Comparison of ENCODE assay signal across 12 cellular contexts in genomic region chr6:78615430-78615904, GRCh38.
A peak's percentile ranks its signal among the peaks of the same experiment; 100 is the strongest.
DNase-seq lines count a peak whose midpoint lies in the region; ATAC-seq and TF ChIP-seq lines count a peak whose summit lies in the region.
"Had no signal": no experiment of that assay in that cellular context is flagged by ENCODE, and none has a peak within 500 bp of the region (broad histone marks: within the 10 kb centered on the region; RNA-seq: fewer than 3 reads in every experiment).

No MANE protein-coding gene starts in this region.

- H3K36me3 ChIP-seq in brain microvascular endothelial cell (replicated peaks) = no peaks in the 10 kb centered on the region
- H3K36me3 ChIP-seq: right lobe of liver had no signal

- H3K4me3 ChIP-seq in brain microvascular endothelial cell (ENCODE audit: low read depth, low read length) = no peak overlapping the region
- H3K4me3 ChIP-seq: right lobe of liver had no signal

- ATAC-seq in GM19025 (IDR thresholded peaks at IDR 0.05; ENCODE audit: low read depth, unreplicated experiment) (peak; percentile 61), HG02610 (IDR thresholded peaks at IDR 0.05; ENCODE audit: unreplicated experiment) (peak; percentile 85), HG03565 (IDR thresholded peaks at IDR 0.05; ENCODE audit: unreplicated experiment) (peak; percentile 63), left colon (no peak), HG03108 (IDR thresholded peaks at IDR 0.05; ENCODE audit: unreplicated experiment) (no peak)
- ATAC-seq: right lobe of liver had no signal

- no peaks in the 10 kb centered on the region for H3K27me3 ChIP-seq in brain microvascular endothelial cell (replicated peaks)
- H3K27me3 ChIP-seq: right lobe of liver had no signal

- peak; percentile 65 for DNase-seq in iris pigment epithelial cell (ENCODE audit: low read depth)
- no peak for DNase-seq in left colon
- DNase-seq in D341Med (ENCODE audit: low spot score) = no peak
- no peak for DNase-seq in brain microvascular endothelial cell
- DNase-seq: activated T-cell treated with anti-CD3 and anti-CD28 coated beads, Interleukin-2, amount 50 U/mL, for 72 hours; glutamatergic neuron; NCI-H524; right lobe of liver had no signal

- no peak for TF ChIP-seq CTCF in brain microvascular endothelial cell (IDR thresholded peaks at IDR 0.05; ENCODE audit: low read depth, low read length, missing control alignments)

- intact Hi-C loops in left colon (cut with DNase I, micrococcal nuclease) = no loop called here

- in situ Hi-C loops in brain microvascular endothelial cell (cut with HindIII; ENCODE audit: low pct_ligation_motif_present, low sequenced_read_pairs) = no loop called here

- no peak overlapping the region for H3K27ac ChIP-seq in brain microvascular endothelial cell
- H3K27ac ChIP-seq: right lobe of liver had no signal

Comparison
In these comparisons a context has a peak if more than half of its experiments do, and no peak if none do; other contexts are left out.
1. ATAC-seq: peak in GM19025 (single experiment), HG02610 (single experiment) and HG03565 (single experiment); none in left colon (single experiment) and HG03108 (single experiment).